In the genomic region with DNA sequence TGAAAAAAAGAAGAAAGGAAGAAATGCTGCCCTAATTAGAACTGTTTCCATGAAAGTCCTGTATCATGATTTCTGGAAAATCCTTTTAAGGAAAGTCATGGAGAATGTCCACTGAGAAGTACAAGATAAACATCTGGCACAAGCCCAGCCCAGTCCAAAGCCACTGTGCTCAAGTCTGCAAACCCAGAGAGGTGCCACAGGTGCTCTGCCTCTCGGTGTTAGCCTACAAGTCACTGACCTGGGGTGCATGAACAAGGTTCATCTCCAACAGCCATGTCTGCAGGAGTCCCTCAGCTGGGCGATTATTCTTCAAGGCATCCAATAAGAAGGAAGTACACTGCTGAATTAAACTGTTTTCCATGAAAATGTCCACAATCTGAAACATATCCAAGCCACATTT, we compare ENCODE assay signal across 31 cellular contexts.
"Had no signal": no experiment of that assay in that cellular context is flagged by ENCODE, and none has a peak within 500 bp of the region (broad histone marks: within the 10 kb centered on the region; RNA-seq: fewer than 3 reads in every experiment).

No MANE protein-coding gene starts in this region.

- H3K9ac ChIP-seq: SK-N-SH had no signal

- H3K27ac ChIP-seq: adrenal gland, body of pancreas, breast epithelium, Peyer's patch, SJSA1 had no signal

- H3K4me1 ChIP-seq: adrenal gland, body of pancreas, breast epithelium, Peyer's patch, SJSA1 had no signal

- H3K4me2 ChIP-seq: SK-N-SH had no signal

- H3K9me3 Mint-ChIP-seq: activated CD4-positive, alpha-beta memory T cell treated with anti-CD3 and anti-CD28 coated beads for 36 hours; activated naive CD4-positive, alpha-beta T cell treated with anti-CD3 and anti-CD28 coated beads for 36 hours; activated naive CD4-positive, alpha-beta T cell treated with anti-CD3 and anti-CD28 coated beads, Interleukin-2, amount 50 U/mL, for 72 hours; activated T-cell treated with anti-CD3 and anti-CD28 coated beads, Interleukin-2, amount 50 U/mL, for 4 hours; activated T-helper 1 cell treated with anti-CD3 and anti-CD28 coated beads, Interleukin-12 subunit alpha, Interleukin-12 subunit beta, Interleukin-2, Interleukin-4 antibody, amounts not matched to agents 30 ng/mL and 10 ng/mL and 1 ng/mL, durations not matched to agents 14 hours and 24 hours and 36 hours; T-helper 1 cell treated with Interleukin-12 subunit alpha and Interleukin-12 subunit beta and Interleukin-4 antibody, amounts not matched to agents 30 μg/mL and 1 μg/mL, for 36 hours; T-helper 2 cell treated with Interferon-gamma antibody and Interleukin-4, amounts not matched to agents 5 μg/mL and 100 μg/mL, for 36 hours; WTC11 had no signal

- DNase-seq: activated CD4-positive, alpha-beta memory T cell treated with anti-CD3 and anti-CD28 coated beads for 36 hours; activated CD4-positive, alpha-beta T cell treated with anti-CD3 and anti-CD28 coated beads for 36 hours; activated CD4-positive, alpha-beta T cell treated with anti-CD3 and anti-CD28 coated beads, Interleukin-2, amount 50 U/mL, for 1 hour; activated CD8-positive, alpha-beta memory T cell treated with anti-CD3 and anti-CD28 coated beads, Interleukin-2, amount 50 U/mL, for 4 hours; activated gamma-delta T cell treated with Interleukin-2 at 50 U/mL for 16 hours; activated naive CD4-positive, alpha-beta T cell treated with anti-CD3 and anti-CD28 coated beads for 36 hours; activated T-cell treated with anti-CD3 and anti-CD28 coated beads for 4 hours; activated T-cell treated with anti-CD3 and anti-CD28 coated beads, Interleukin-2, amount 50 U/mL, for 4 hours; NCI-H1417 treated with DMSO at 0.1 percent for 48 hours; NCI-H187 treated with DMSO at 0.1 percent for 48 hours; NCI-H2171 treated with DMSO at 0.1 percent for 48 hours; NCI-H446; NCI-H510A treated with DMSO at 0.1 percent for 48 hours; NCI-H526 treated with DMSO at 0.1 percent for 48 hours; NCI-H82; NK-92 treated with Interleukin-12 subunit alpha and Interleukin-12 subunit beta, amount 100 ng/mL, for 24 hours; PC-3; Peyer's patch; RPMI8226; SHP77 treated with DMSO at 0.1 percent for 48 hours; SK-N-SH had no signal

- H3K27ac Mint-ChIP-seq: activated CD4-positive, alpha-beta memory T cell treated with anti-CD3 and anti-CD28 coated beads for 36 hours; activated CD4-positive, alpha-beta T cell treated with anti-CD3 and anti-CD28 coated beads for 36 hours; activated naive CD4-positive, alpha-beta T cell treated with anti-CD3 and anti-CD28 coated beads for 36 hours; activated naive CD4-positive, alpha-beta T cell treated with anti-CD3 and anti-CD28 coated beads, Interleukin-2, amount 50 U/mL, for 72 hours; activated T-helper 1 cell treated with anti-CD3 and anti-CD28 coated beads, Interleukin-12 subunit alpha, Interleukin-12 subunit beta, Interleukin-2, Interleukin-4 antibody, amounts not matched to agents 30 ng/mL and 10 ng/mL and 1 ng/mL, durations not matched to agents 14 hours and 24 hours and 36 hours; T-helper 1 cell treated with Interleukin-12 subunit alpha and Interleukin-12 subunit beta and Interleukin-4 antibody, amounts not matched to agents 30 μg/mL and 1 μg/mL, for 36 hours; T-helper 2 cell treated with Interferon-gamma antibody and Interleukin-4, amounts not matched to agents 5 μg/mL and 100 μg/mL, for 36 hours; WTC11 had no signal

- FAIRE-seq: astrocyte had no signal

- H3K4me1 Mint-ChIP-seq: activated CD4-positive, alpha-beta T cell treated with anti-CD3 and anti-CD28 coated beads for 36 hours; WTC11 had no signal

- H3K36me3 Mint-ChIP-seq: activated CD4-positive, alpha-beta memory T cell treated with anti-CD3 and anti-CD28 coated beads for 36 hours; activated naive CD4-positive, alpha-beta T cell treated with anti-CD3 and anti-CD28 coated beads, Interleukin-2, amount 50 U/mL, for 72 hours had no signal

- H3K4me3 ChIP-seq: adrenal gland, body of pancreas, breast epithelium, Peyer's patch, SJSA1 had no signal

- H3K36me3 ChIP-seq: breast epithelium, Peyer's patch had no signal

- H3K27me3 Mint-ChIP-seq: activated CD4-positive, alpha-beta memory T cell treated with anti-CD3 and anti-CD28 coated beads for 36 hours; activated CD4-positive, alpha-beta T cell treated with anti-CD3 and anti-CD28 coated beads for 36 hours had no signal

- H3K27me3 ChIP-seq: adrenal gland, body of pancreas, breast epithelium, Peyer's patch, SJSA1 had no signal

- H3K4me3 Mint-ChIP-seq: activated CD4-positive, alpha-beta memory T cell treated with anti-CD3 and anti-CD28 coated beads for 36 hours; activated CD4-positive, alpha-beta T cell treated with anti-CD3 and anti-CD28 coated beads for 36 hours; activated naive CD4-positive, alpha-beta T cell treated with anti-CD3 and anti-CD28 coated beads for 36 hours; activated T-cell treated with anti-CD3 and anti-CD28 coated beads, Interleukin-2, amount 50 U/mL, for 4 hours; activated T-helper 1 cell treated with anti-CD3 and anti-CD28 coated beads, Interleukin-12 subunit alpha, Interleukin-12 subunit beta, Interleukin-2, Interleukin-4 antibody, amounts not matched to agents 30 ng/mL and 10 ng/mL and 1 ng/mL, durations not matched to agents 14 hours and 24 hours and 36 hours; T-helper 1 cell treated with Interleukin-12 subunit alpha and Interleukin-12 subunit beta and Interleukin-4 antibody, amounts not matched to agents 30 μg/mL and 1 μg/mL, for 36 hours; T-helper 2 cell treated with Interferon-gamma antibody and Interleukin-4, amounts not matched to agents 5 μg/mL and 100 μg/mL, for 36 hours; WTC11 had no signal

- H3K9me3 ChIP-seq: adrenal gland, body of pancreas, breast epithelium, Peyer's patch, SJSA1, SK-N-SH had no signal
